6 cellular contexts compared by ENCODE assay signal in genomic region chr2:74441111-74441689, GRCh38. TPM values are rescaled to one million over a fixed set of nuclear protein-coding genes. Genes with fewer than 3 reads are reported as not detected.
DNase-seq lines count a peak whose midpoint lies in the region; ATAC-seq and TF ChIP-seq lines count a peak whose summit lies in the region.

No MANE protein-coding gene starts in this region.

- TF ChIP-seq CTCF in transverse colon (IDR thresholded peaks at IDR 0.05) (no peak), omental fat pad (IDR thresholded peaks at IDR 0.05) (no peak)

- no peak overlapping the region for H3K27ac Mint-ChIP-seq in activated CD4-positive, alpha-beta T cell treated with anti-CD3 and anti-CD28 coated beads, Interleukin-2, amount 10 ng/mL, durations not matched to agents 24 days and 14 days

- intact Hi-C loops in activated CD4-positive, alpha-beta T cell treated with anti-CD3 and anti-CD28 coated beads, Interleukin-2, amount 10 ng/mL, durations not matched to agents 24 days and 14 days (cut with micrococcal nuclease): no loop called here
- intact Hi-C loops in right cardiac atrium (cut with DNase I) (no loop called here), transverse colon (cut with DNase I; ENCODE audit: low total_unique reads) (no loop called here)

- no peaks in the 10 kb centered on the region for H3K36me3 Mint-ChIP-seq in activated CD4-positive, alpha-beta T cell treated with anti-CD3 and anti-CD28 coated beads, Interleukin-2, amount 10 ng/mL, durations not matched to agents 24 days and 14 days (ENCODE audit: low read depth)

- H3K27me3 Mint-ChIP-seq in activated CD4-positive, alpha-beta T cell treated with anti-CD3 and anti-CD28 coated beads, Interleukin-2, amount 10 ng/mL, durations not matched to agents 24 days and 14 days: peaks cover 50% of the 10 kb centered on the region

- ATAC-seq in right cardiac atrium (peak; percentile 2 to 3), omental fat pad (ENCODE audit: low FRiP score) (no peak)

- peaks cover 2% of the 10 kb centered on the region for H3K4me1 ChIP-seq in right cardiac atrium (ENCODE audit: control insufficient read depth, insufficient read depth, low read length)
- H3K4me1 ChIP-seq in transverse colon: peaks cover 11 to 52% (median 16%) of the 10 kb centered on the region in 4 donors

- H3K9me3 Mint-ChIP-seq in activated CD4-positive, alpha-beta T cell treated with anti-CD3 and anti-CD28 coated beads, Interleukin-2, amount 10 ng/mL, durations not matched to agents 24 days and 14 days: no peaks in the 10 kb centered on the region

- H3K27ac ChIP-seq in right cardiac atrium (ENCODE audit: low read length) (peak overlapping the region; percentile 89), transverse colon (peak overlapping the region; percentile 88 to 93 (median 91))

- TF ChIP-seq EP300 in transverse colon (IDR thresholded peaks at IDR 0.05; ENCODE audit: low read depth): no peak

- no peak for DNase-seq in activated CD4-positive, alpha-beta T cell treated with anti-CD3 and anti-CD28 coated beads, Interleukin-2, amount 10 ng/mL, durations not matched to agents 24 days and 14 days
- no peak for DNase-seq in activated CD4-positive, alpha-beta T cell treated with anti-CD3 and anti-CD28 coated beads for 4 hours
- peak in 1 of 3 donors; percentile 73 for DNase-seq in right cardiac atrium
- no peak for DNase-seq in transverse colon
- DNase-seq in omental fat pad (ENCODE audit: low spot score): no peak
- DNase-seq in activated effector memory CD4-positive, alpha-beta T cell treated with Interleukin-2 at 50 U/mL for 16 hours: no peak

- peaks cover 13% of the 10 kb centered on the region for H3K4me1 Mint-ChIP-seq in activated CD4-positive, alpha-beta T cell treated with anti-CD3 and anti-CD28 coated beads, Interleukin-2, amount 10 ng/mL, durations not matched to agents 24 days and 14 days

- no peaks in the 10 kb centered on the region for H3K9me3 ChIP-seq in right cardiac atrium (ENCODE audit: control insufficient read depth, low read length)
- no peaks in the 10 kb centered on the region for H3K9me3 ChIP-seq in transverse colon

- H3K4me3 ChIP-seq in right cardiac atrium (ENCODE audit: low read length) (peak overlapping the region; percentile 16), transverse colon (peak overlapping the region; percentile 20 to 58 (median 46))

- H3K27me3 ChIP-seq in right cardiac atrium (ENCODE audit: control insufficient read depth, insufficient read depth) (no peaks in the 10 kb centered on the region), transverse colon (peaks cover 9% of the 10 kb centered on the region)

- WGBS in right cardiac atrium: 22% methylated on average over 35 of the region's 35 CpGs
- WGBS in transverse colon (ENCODE audit: low coverage in 1 of 2), 2 donors: 46% methylated on average over 35 of the region's 35 CpGs; no CpG with 5 or more reads in 1 of the 2 donors

- H3K36me3 ChIP-seq in transverse colon: no peaks in the 10 kb centered on the region

- in situ Hi-C loops in transverse colon (cut with MboI; ENCODE audit: low pct_ligation_motif_present in 1 of 4, low pct_unique_long_range_greater_than_20kb in 1 of 4, low sequenced_read_pairs in 3 of 4): no loop called here

- peak overlapping the region; percentile 65 for H3K4me3 Mint-ChIP-seq in activated CD4-positive, alpha-beta T cell treated with anti-CD3 and anti-CD28 coated beads, Interleukin-2, amount 10 ng/mL, durations not matched to agents 24 days and 14 days

- no peak for TF ChIP-seq POLR2A in transverse colon (IDR thresholded peaks at IDR 0.05)

RNA-seq across cellular contexts. Expression of gene RTKN, which starts 0.5 kb away (rescaled TPM):
- total RNA-seq in activated CD4-positive, alpha-beta T cell treated with anti-CD3 and anti-CD28 coated beads, Interleukin-2, amount 10 ng/mL, durations not matched to agents 24 days and 14 days: 1.1 and 2.2 TPM in 2 replicates
- total RNA-seq in right cardiac atrium (10 to 100 TPM; 21.5 to 27.9 (median 25.9) TPM), transverse colon (10 to 100 TPM; 29.7 to 46.4 (median 41.9) TPM), omental fat pad (10 to 100 TPM in 3 of 4 donors, 1 to 10 TPM in 1; 9.1 to 32.2 (median 19.3) TPM)
- polyA plus RNA-seq in right cardiac atrium: 16.2 TPM

RNA-seq across cellular contexts. Expression of gene INO80B, which starts 13.7 kb away (rescaled TPM):
- total RNA-seq in activated CD4-positive, alpha-beta T cell treated with anti-CD3 and anti-CD28 coated beads, Interleukin-2, amount 10 ng/mL, durations not matched to agents 24 days and 14 days: 51.8 and 54.5 TPM in 2 replicates
- 10 to 100 TPM; 19.2 to 22.9 (median 20.7) TPM for total RNA-seq in right cardiac atrium
- polyA plus RNA-seq in right cardiac atrium: 16.8 TPM
- 10 to 100 TPM; 12.9 to 53.9 (median 34.5) TPM for total RNA-seq in transverse colon
- total RNA-seq in omental fat pad: 10 to 100 TPM in 3 of 4 donors, 1 to 10 TPM in 1; 4.6 to 26.5 (median 14.9) TPM

RNA-seq across cellular contexts. Expression of gene WBP1, which starts 17.0 kb away (rescaled TPM):
- 28.8 and 29.0 TPM in 2 replicates for total RNA-seq in activated CD4-positive, alpha-beta T cell treated with anti-CD3 and anti-CD28 coated beads, Interleukin-2, amount 10 ng/mL, durations not matched to agents 24 days and 14 days
- total RNA-seq in right cardiac atrium: 10 to 100 TPM; 48.9 to 60.0 (median 56.7) TPM
- 63.1 TPM for polyA plus RNA-seq in right cardiac atrium
- total RNA-seq in transverse colon: 100 to 1,000 TPM in 1 of 4 donors, 10 to 100 TPM in 3; 59.5 to 101 (median 62.7) TPM
- 10 to 100 TPM; 34.9 to 64.5 (median 44.3) TPM for total RNA-seq in omental fat pad

RNA-seq across cellular contexts. Expression of gene WDR54, which starts 19.7 kb away (rescaled TPM):
- 72.1 and 78.2 TPM in 2 replicates for total RNA-seq in activated CD4-positive, alpha-beta T cell treated with anti-CD3 and anti-CD28 coated beads, Interleukin-2, amount 10 ng/mL, durations not matched to agents 24 days and 14 days
- total RNA-seq in right cardiac atrium (1 to 10 TPM; 3.4 to 4.5 (median 3.5) TPM), transverse colon (1 to 10 TPM in 2 of 4 donors, not detected in 2; 2.3 to 7.0 TPM), omental fat pad (10 to 100 TPM in 1 of 4 donors, 1 to 10 TPM in 3; 3.0 to 10.5 (median 6.1) TPM)
- 3.4 TPM for polyA plus RNA-seq in right cardiac atrium

RNA-seq across cellular contexts. Expression of gene C2orf81, which starts 19.8 kb away (rescaled TPM):
- 1.7 and 2.0 TPM in 2 replicates for total RNA-seq in activated CD4-positive, alpha-beta T cell treated with anti-CD3 and anti-CD28 coated beads, Interleukin-2, amount 10 ng/mL, durations not matched to agents 24 days and 14 days
- total RNA-seq in right cardiac atrium: 1 to 10 TPM in 3 of 4 donors, under 1 TPM in 1; 0.88 to 1.6 (median 1.1) TPM
- polyA plus RNA-seq in right cardiac atrium: 1.00 TPM
- 1 to 10 TPM in 1 of 4 donors, under 1 TPM in 1, not detected in 2; 0.82 to 1.3 TPM for total RNA-seq in transverse colon
- total RNA-seq in omental fat pad: 1 to 10 TPM in 2 of 4 donors, under 1 TPM in 2; 0.48 to 1.4 (median 1.0) TPM
